In the genomic region with DNA sequence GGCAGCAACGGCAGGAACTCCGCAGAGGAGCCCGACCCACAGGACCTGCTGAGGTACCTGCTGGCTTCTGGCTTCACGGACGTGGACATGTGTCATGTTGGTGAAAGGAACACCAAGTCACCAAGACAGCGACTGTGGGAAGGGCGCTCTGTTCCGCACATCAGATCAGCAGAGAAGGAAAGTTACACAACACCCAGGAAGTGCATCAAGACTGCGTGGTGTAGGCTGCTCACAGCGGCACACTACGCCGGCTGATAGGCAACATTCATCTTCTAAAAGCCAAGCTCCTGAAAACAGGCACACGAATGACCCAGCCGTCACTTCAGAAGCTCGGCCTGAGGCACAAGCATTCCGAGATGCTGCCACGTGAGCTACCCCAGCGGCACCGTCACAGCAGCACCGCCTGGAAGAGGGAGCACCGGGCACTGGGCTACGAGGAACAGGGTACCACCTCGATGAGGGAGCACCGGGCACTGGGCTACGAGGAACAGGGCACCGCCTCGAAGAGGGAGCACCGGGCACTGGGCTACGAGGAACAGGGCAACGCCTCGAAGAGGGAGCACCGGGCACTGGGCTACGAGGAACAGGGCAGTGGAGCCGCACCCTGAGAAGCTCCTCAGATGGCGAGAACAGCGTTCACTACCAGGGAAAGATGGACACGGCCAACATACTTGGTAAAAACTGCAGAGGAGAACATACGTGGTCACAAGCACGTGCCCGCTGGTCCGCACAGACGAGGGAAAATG, we compare ENCODE assay signal across 23 cellular contexts.
"Had no signal": no experiment of that assay in that cellular context is flagged by ENCODE, and none has a peak within 500 bp of the region (broad histone marks: within the 10 kb centered on the region; RNA-seq: fewer than 3 reads in every experiment).

No MANE protein-coding gene starts in this region.

- H3K9me3 ChIP-seq: esophagus squamous epithelium, gastroesophageal sphincter, left lung, lower lobe of right lung, neutrophil, psoas muscle, right lobe of liver, testis, tibial nerve, upper lobe of right lung had no signal

- H3K27me3 ChIP-seq: esophagus squamous epithelium, gastroesophageal sphincter, left lung, neutrophil, right lobe of liver, testis, tibial nerve, upper lobe of right lung had no signal

- ATAC-seq: gastroesophageal sphincter; left lung; lower lobe of right lung; natural killer cell treated with Interleukin-12 subunit alpha and Interleukin-12 subunit beta and Interleukin-15 and Interleukin-18, amount 100 ng/mL, for 72 hours; psoas muscle; right lobe of liver; stimulated activated effector memory CD8-positive, alpha-beta T cell treated with anti-CD3 and anti-CD28 coated beads, Interleukin-12 subunit alpha, Interleukin-12 subunit beta, amount 100 ng/mL, for 72 hours; upper lobe of right lung had no signal

- H3K27ac Mint-ChIP-seq: immature natural killer cell; memory B cell; natural killer cell treated with Interleukin-12 subunit alpha and Interleukin-12 subunit beta and Interleukin-15 and Interleukin-18, amount 100 ng/mL, for 72 hours; stimulated activated effector memory CD8-positive, alpha-beta T cell treated with anti-CD3 and anti-CD28 coated beads, Interleukin-12 subunit alpha, Interleukin-12 subunit beta, amount 100 ng/mL, for 72 hours; stimulated activated naive CD8-positive, alpha-beta T cell treated with anti-CD3 and anti-CD28 coated beads, Interleukin-15, Interleukin-2, amounts not matched to agents 100 ng/mL and 50 ng/mL, for 24 hours had no signal

- H3K4me1 ChIP-seq: esophagus squamous epithelium, gastroesophageal sphincter, left lung, lower lobe of right lung, right lobe of liver, tibial nerve, upper lobe of right lung had no signal

- H3K4me3 Mint-ChIP-seq: immature natural killer cell; memory B cell; natural killer cell treated with Interleukin-12 subunit alpha and Interleukin-12 subunit beta and Interleukin-15 and Interleukin-18, amount 100 ng/mL, for 72 hours; stimulated activated effector memory CD8-positive, alpha-beta T cell treated with anti-CD3 and anti-CD28 coated beads, Interleukin-12 subunit alpha, Interleukin-12 subunit beta, amount 100 ng/mL, for 72 hours; stimulated activated naive CD8-positive, alpha-beta T cell treated with anti-CD3 and anti-CD28 coated beads, Interleukin-15, Interleukin-2, amounts not matched to agents 100 ng/mL and 50 ng/mL, for 24 hours had no signal

- DNase-seq: effector memory CD4-positive, alpha-beta T cell; esophagus squamous epithelium; foreskin fibroblast; glutamatergic neuron; immature natural killer cell; lower lobe of right lung; midbrain; psoas muscle; retina; stimulated activated CD4-positive, alpha-beta T cell treated with anti-CD3 and anti-CD28 coated beads, Interleukin-4, amount 100 ng/mL, for 1 hour; stimulated activated CD8-positive, alpha-beta memory T cell treated with anti-CD3 and anti-CD28 coated beads, Interleukin-4, amount 100 ng/mL, for 48 hours; testis; upper lobe of right lung had no signal

- H3K27me3 Mint-ChIP-seq: memory B cell; natural killer cell treated with Interleukin-12 subunit alpha and Interleukin-12 subunit beta and Interleukin-15 and Interleukin-18, amount 100 ng/mL, for 72 hours; stimulated activated naive CD8-positive, alpha-beta T cell treated with anti-CD3 and anti-CD28 coated beads, Interleukin-15, Interleukin-2, amounts not matched to agents 100 ng/mL and 50 ng/mL, for 24 hours had no signal

- H3K36me3 Mint-ChIP-seq: natural killer cell treated with Interleukin-12 subunit alpha and Interleukin-12 subunit beta and Interleukin-15 and Interleukin-18, amount 100 ng/mL, for 72 hours had no signal

- FAIRE-seq: keratinocyte had no signal

- H3K4me1 Mint-ChIP-seq: immature natural killer cell had no signal

- H3K36me3 ChIP-seq: right lobe of liver had no signal

- H3K9me3 Mint-ChIP-seq: immature natural killer cell; memory B cell; natural killer cell treated with Interleukin-12 subunit alpha and Interleukin-12 subunit beta and Interleukin-15 and Interleukin-18, amount 100 ng/mL, for 72 hours; stimulated activated effector memory CD8-positive, alpha-beta T cell treated with anti-CD3 and anti-CD28 coated beads, Interleukin-12 subunit alpha, Interleukin-12 subunit beta, amount 100 ng/mL, for 72 hours; stimulated activated naive CD8-positive, alpha-beta T cell treated with anti-CD3 and anti-CD28 coated beads, Interleukin-15, Interleukin-2, amounts not matched to agents 100 ng/mL and 50 ng/mL, for 24 hours had no signal

- H3K27ac ChIP-seq: esophagus squamous epithelium, gastroesophageal sphincter, left lung, lower lobe of right lung, neutrophil, psoas muscle, right lobe of liver, testis, tibial nerve, upper lobe of right lung had no signal

- H3K4me3 ChIP-seq: esophagus squamous epithelium, gastroesophageal sphincter, left lung, lower lobe of right lung, psoas muscle, right lobe of liver, testis, tibial nerve, upper lobe of right lung had no signal
